1 cellular context compared by ENCODE assay signal in genomic region chr1:161201828-161202712, GRCh38.
TF ChIP-seq lines count a peak whose summit lies in the region.

Gene NDUFS2, plus strand, starts transcription at chr1:161202367. Its CDS starts 19 bp downstream, at chr1:161202386.

TF ChIP-seq in K562, 482 proteins besides CTCF, POLR2A, EP300 and RAD21 (continued from another document and continues in another):
- TF ChIP-seq VEZF1 (CRISPR knock-in tag; IDR thresholded peaks at IDR 0.05) (peak; percentile 57), CHD7 (IDR thresholded peaks at IDR 0.05; ENCODE audit: low read depth, low read length) (no peak), ZNF766 (CRISPR knock-in tag; conservative IDR thresholded peaks at IDR 0.05) (peak; percentile 79), HDAC8 (tag; IDR thresholded peaks at IDR 0.05) (no peak), E2F4 (CRISPR knock-in tag; IDR thresholded peaks at IDR 0.05; ENCODE audit: low read depth) (no peak), ZFP30 (CRISPR knock-in tag; IDR thresholded peaks at IDR 0.05; ENCODE audit: borderline replicate concordance) (no peak), SAP30 (IDR thresholded peaks at IDR 0.05; ENCODE audit: borderline replicate concordance, insufficient read depth, low read depth, low read length, poor library complexity, severe bottlenecking) (peak; percentile 76), ZNF347 (CRISPR knock-in tag; IDR thresholded peaks at IDR 0.05; ENCODE audit: low read depth) (no peak), GMEB1 (CRISPR knock-in tag; IDR thresholded peaks at IDR 0.05) (no peak; the same call in 1 of the 2 replicates), HSF4 (CRISPR knock-in tag; IDR thresholded peaks at IDR 0.05; ENCODE audit: borderline replicate concordance) (no peak), FOXP4 (CRISPR knock-in tag; IDR thresholded peaks at IDR 0.05; ENCODE audit: borderline replicate concordance) (peak; percentile 45; the same call in 1 of the 2 replicates), HES1 (IDR thresholded peaks at IDR 0.05; ENCODE audit: low read depth) (no peak), NCOR1 (IDR thresholded peaks at IDR 0.05) (no peak), ZNF707 (CRISPR knock-in tag; conservative IDR thresholded peaks at IDR 0.05) (0 out of 2 replicates have a peak, but pooled peaks have one; percentile 22), ZNF512 (tag; IDR thresholded peaks at IDR 0.05) (no peak), MYBL2 (IDR thresholded peaks at IDR 0.05; ENCODE audit: low read depth) (no peak), MYBL2 (CRISPR knock-in tag; IDR thresholded peaks at IDR 0.05; ENCODE audit: borderline replicate concordance) (no peak), HBP1 (CRISPR knock-in tag; IDR thresholded peaks at IDR 0.05) (0 out of 2 replicates have a peak, but pooled peaks have one; percentile 38), TRIM24 (IDR thresholded peaks at IDR 0.05) (no peak), POLR2B (IDR thresholded peaks at IDR 0.05; ENCODE audit: low read depth, partially characterized antibody) (peak; percentile 62), ZNF696 (CRISPR knock-in tag; conservative IDR thresholded peaks at IDR 0.05) (no peak), ZBTB17 (CRISPR knock-in tag; IDR thresholded peaks at IDR 0.05) (peak; percentile 89), ZBTB5 (IDR thresholded peaks at IDR 0.05) (no peak), ZNF134 (CRISPR knock-in tag; conservative IDR thresholded peaks at IDR 0.05) (peak; percentile 45; the same call in 1 of the 2 replicates), ESRRB (CRISPR knock-in tag; IDR thresholded peaks at IDR 0.05; ENCODE audit: borderline replicate concordance) (no peak), PCBP1 (IDR thresholded peaks at IDR 0.05; ENCODE audit: low read depth, low read length, poor library complexity, severe bottlenecking) (no peak), ZFP1 (CRISPR knock-in tag; IDR thresholded peaks at IDR 0.05) (no peak), SMAD4 (CRISPR knock-in tag; conservative IDR thresholded peaks at IDR 0.05) (peak; percentile 8), SRSF9 (IDR thresholded peaks at IDR 0.05; ENCODE audit: borderline replicate concordance, low read depth, low read length) (no peak), CBX1 (IDR thresholded peaks at IDR 0.05; ENCODE audit: low read depth) (no peak)
